ENCODE assay signal across 15 cellular contexts in the genomic region with DNA sequence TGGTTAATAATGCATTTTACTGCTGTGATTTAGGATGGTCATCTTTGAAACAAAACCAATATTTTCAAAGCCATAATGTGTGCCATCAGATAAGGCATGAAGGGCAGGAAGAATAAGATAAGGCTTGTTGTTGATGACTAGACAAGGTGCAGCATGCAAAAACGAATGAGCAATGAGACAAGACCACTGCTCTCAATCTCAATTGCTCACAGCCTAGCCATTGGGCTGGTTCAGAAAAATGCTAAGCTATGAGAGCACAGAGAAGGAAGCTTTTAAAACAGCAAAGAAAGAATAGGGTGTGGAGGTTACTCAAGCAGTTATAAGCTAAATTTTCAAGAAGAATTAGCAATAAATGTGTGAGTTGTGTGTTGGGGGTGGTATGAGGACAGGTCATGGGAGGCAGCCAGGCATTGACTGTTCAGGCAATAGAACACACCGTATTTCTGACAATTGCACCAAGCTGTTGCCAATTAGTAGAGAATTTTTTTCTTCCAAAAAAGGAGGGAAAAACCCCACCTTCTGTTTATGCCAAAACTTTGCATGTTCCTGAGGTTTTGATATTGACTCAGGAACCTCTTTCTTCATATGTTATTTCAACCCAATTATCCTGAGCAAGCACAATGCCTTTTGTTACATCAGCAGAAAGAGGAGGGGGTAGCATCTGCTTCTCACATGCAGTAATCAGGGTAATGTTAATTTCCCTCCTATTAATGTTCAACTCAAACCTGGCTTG.
DNase-seq lines count a peak whose midpoint lies in the region; ATAC-seq, FAIRE-seq and TF ChIP-seq lines count a peak whose summit lies in the region.
"Had no signal": no experiment of that assay in that cellular context is flagged by ENCODE, and none has a peak within 500 bp of the region (broad histone marks: within the 10 kb centered on the region; RNA-seq: fewer than 3 reads in every experiment).

No MANE protein-coding gene starts in this region.

- H3K36me3 ChIP-seq in ACC112 (ENCODE audit: insufficient read depth, low read length): no peaks in the 10 kb centered on the region
- H3K36me3 ChIP-seq in astrocyte (ENCODE audit: insufficient read depth, low read length): no peaks in the 10 kb centered on the region

- no peak overlapping the region for H2AFZ ChIP-seq in ACC112 (ENCODE audit: low read length, unreplicated experiment)
- H2AFZ ChIP-seq in astrocyte (ENCODE audit: low read depth, low read length): no peak overlapping the region

- H4K20me1 ChIP-seq in astrocyte (ENCODE audit: insufficient read depth, low read length): no peaks in the 10 kb centered on the region

- ATAC-seq in HG02840 (IDR thresholded peaks at IDR 0.05; ENCODE audit: low FRiP score, unreplicated experiment): no peak
- ATAC-seq: Panc1 had no signal

- no peak overlapping the region for H3K9ac ChIP-seq in astrocyte (ENCODE audit: low read length)

- H3K27me3 ChIP-seq in ACC112 (ENCODE audit: insufficient read depth, low read length): no peaks in the 10 kb centered on the region
- no peaks in the 10 kb centered on the region for H3K27me3 ChIP-seq in astrocyte (ENCODE audit: insufficient read depth, low read length)

- H3K4me2 ChIP-seq in astrocyte (ENCODE audit: low read length): no peak overlapping the region

- peaks cover 2% of the 10 kb centered on the region for H3K36me3 Mint-ChIP-seq in astrocyte (ENCODE audit: low read depth, unreplicated experiment)

- no peak overlapping the region for H3K27ac Mint-ChIP-seq in astrocyte (ENCODE audit: unreplicated experiment)
- H3K27ac Mint-ChIP-seq: CD14-positive monocyte had no signal

- H3K27me3 Mint-ChIP-seq in astrocyte (ENCODE audit: low read depth, unreplicated experiment): no peaks in the 10 kb centered on the region

- peak; percentile 23 for DNase-seq in LHCN-M2 (ENCODE audit: low read depth)
- DNase-seq in astrocyte (ENCODE audit: low read depth): no peak
- DNase-seq in fibroblast of the conjunctiva (ENCODE audit: low read depth): peak; percentile 63
- DNase-seq in AG08395 (ENCODE audit: low spot score): no peak
- no peak for DNase-seq in dermis blood vessel endothelial cell
- DNase-seq: AML-193, NCI-H187 treated with DMSO at 0.1 percent for 48 hours, NCI-H510A had no signal

- peak; percentile 73 for FAIRE-seq in astrocyte (lab: Jason Lieb, UNC)
- FAIRE-seq: A204.1, HTR-8/SVneo had no signal

- peaks cover 40% of the 10 kb centered on the region for H3K4me1 Mint-ChIP-seq in astrocyte (ENCODE audit: low read depth, unreplicated experiment)
- H3K4me1 Mint-ChIP-seq: CD14-positive monocyte had no signal

- peaks cover 48% of the 10 kb centered on the region for H3K4me1 ChIP-seq in ACC112 (ENCODE audit: control insufficient read depth, insufficient read depth, low read length, unreplicated experiment)
- peaks cover 39% of the 10 kb centered on the region for H3K4me1 ChIP-seq in astrocyte (ENCODE audit: insufficient read depth, low read length)

- H3K79me2 ChIP-seq in ACC112 (ENCODE audit: control insufficient read depth, insufficient read depth, low read length, unreplicated experiment): no peaks in the 10 kb centered on the region
- H3K79me2 ChIP-seq in astrocyte (ENCODE audit: insufficient read depth, low read length): no peaks in the 10 kb centered on the region

- H3K9me3 Mint-ChIP-seq in astrocyte (ENCODE audit: unreplicated experiment): no peaks in the 10 kb centered on the region

- H3K9me3 ChIP-seq in astrocyte (ENCODE audit: insufficient read depth, low read depth, low read length): no peaks in the 10 kb centered on the region

- H3K4me3 ChIP-seq in ACC112 (ENCODE audit: low read depth, low read length): no peak overlapping the region
- H3K4me3 ChIP-seq in astrocyte (ENCODE audit: insufficient read depth, low read depth, low read length): no peak overlapping the region

- no peak for TF ChIP-seq CTCF in astrocyte (IDR thresholded peaks at IDR 0.05; ENCODE audit: insufficient read depth, low read depth, low read length)

- H3K27ac ChIP-seq in ACC112 (ENCODE audit: low read depth, low read length) (peak overlapping the region; percentile 86), astrocyte (ENCODE audit: low read depth, low read length) (no peak overlapping the region)
- H3K27ac ChIP-seq: HL-60 had no signal

- no peak overlapping the region for H3K4me3 Mint-ChIP-seq in astrocyte (ENCODE audit: unreplicated experiment)
- H3K4me3 Mint-ChIP-seq: CD14-positive monocyte had no signal

Comparison
In these comparisons a context has a peak if more than half of its experiments do, and no peak if none do; other contexts are left out.
1. DNase-seq: peak in LHCN-M2 (single experiment) and fibroblast of the conjunctiva (single experiment); none in astrocyte (single experiment), AG08395 (single experiment) and dermis blood vessel endothelial cell (single experiment).